Comparison of ENCODE assay signal across 16 cellular contexts in genomic region chr10:60828489-60828852, GRCh38. TPM values are rescaled to one million over a fixed set of nuclear protein-coding genes. Genes with fewer than 3 reads are reported as not detected.
DNase-seq lines count a peak whose midpoint lies in the region; ATAC-seq, FAIRE-seq and TF ChIP-seq lines count a peak whose summit lies in the region.
"Had no signal": no experiment of that assay in that cellular context is flagged by ENCODE, and none has a peak within 500 bp of the region (broad histone marks: within the 10 kb centered on the region; RNA-seq: fewer than 3 reads in every experiment).

No MANE protein-coding gene starts in this region.

- H3K9ac ChIP-seq in GM23248 (no peak overlapping the region), endothelial cell of umbilical vein (replicated peaks; ENCODE audit: extremely low read depth, insufficient read depth, low read length) (peak overlapping the region; percentile 86), endodermal cell (ENCODE audit: extremely low read depth, low read length, poor library complexity, severe bottlenecking) (no peak overlapping the region)

- no peaks in the 10 kb centered on the region for H3K27me3 Mint-ChIP-seq in endodermal cell (ENCODE audit: insufficient read depth)

- WGBS in GM23248 (ENCODE audit: low coverage in 1 of 2, low lambda C conversion rate in 2 of 2, missing lambda C conversion rate in 2 of 2), 2 experiments = 47 to 60% methylated on average over 1 of the region's 1 CpG
- WGBS in endodermal cell (ENCODE audit: insufficient coverage in 1 of 2, insufficient read length in 1 of 2), 2 experiments = 100% methylated on average over 1 of the region's 1 CpG

- no peak for TF ChIP-seq POLR2A in endothelial cell of umbilical vein (IDR thresholded peaks at IDR 0.05; ENCODE audit: low read depth, low read length)

- H3K27me3 ChIP-seq in GM23248 (replicated peaks; ENCODE audit: insufficient read depth) (no peaks in the 10 kb centered on the region), endothelial cell of umbilical vein (ENCODE audit: control insufficient read depth in 2 of 2, insufficient read depth in 2 of 2, low read length in 2 of 2) (no peaks in the 10 kb centered on the region), osteoblast (ENCODE audit: insufficient read depth, low read length) (no peaks in the 10 kb centered on the region), endodermal cell (ENCODE audit: control insufficient read depth, insufficient read depth, low read length, poor library complexity, severe bottlenecking) (no peaks in the 10 kb centered on the region)
- H3K27me3 ChIP-seq: gastroesophageal sphincter had no signal

- H3K36me3 Mint-ChIP-seq in endodermal cell (ENCODE audit: low read depth) = no peaks in the 10 kb centered on the region
- H3K36me3 Mint-ChIP-seq: stimulated activated naive B cell treated with anti-CD40 and anti-IgM and Interleukin-4, amounts not matched to agents 10 μg/mL and 1 μg/mL and 100 μg/mL, for 72 hours; T-cell had no signal

- no peaks in the 10 kb centered on the region for H3K9me1 ChIP-seq in endothelial cell of umbilical vein (replicated peaks; ENCODE audit: control insufficient read depth, extremely low read depth, insufficient read depth, low read length)

- TF ChIP-seq CTCF in endothelial cell of umbilical vein (IDR thresholded peaks at IDR 0.05; ENCODE audit: extremely low read depth in 1 of 2, insufficient read depth in 1 of 2, low read depth in 1 of 2, low read length in 2 of 2) (no peak), osteoblast (IDR thresholded peaks at IDR 0.05; ENCODE audit: extremely low read depth, low read depth, low read length) (no peak), endodermal cell (conservative IDR thresholded peaks at IDR 0.05) (no peak)

- in situ Hi-C loops in GM23248 (cut with MboI) = no loop called here

- H3K9me2 ChIP-seq in GM23248 (ENCODE audit: insufficient read depth) = no peaks in the 10 kb centered on the region

- no peak overlapping the region for H3K27ac Mint-ChIP-seq in endodermal cell
- H3K27ac Mint-ChIP-seq: stimulated activated naive B cell treated with anti-CD40 and anti-IgM and Interleukin-4, amounts not matched to agents 10 μg/mL and 1 μg/mL and 100 μg/mL, for 72 hours; T-cell had no signal

- H4K20me1 ChIP-seq in GM23248 (ENCODE audit: insufficient read depth) = no peaks in the 10 kb centered on the region
- H4K20me1 ChIP-seq in endothelial cell of umbilical vein (replicated peaks; ENCODE audit: control insufficient read depth, extremely low read depth, insufficient read depth, low read length) = no peaks in the 10 kb centered on the region
- no peaks in the 10 kb centered on the region for H4K20me1 ChIP-seq in osteoblast (ENCODE audit: insufficient read depth, low read length)

- H3K36me3 ChIP-seq in GM23248 (ENCODE audit: low read depth) (no peaks in the 10 kb centered on the region), endothelial cell of umbilical vein (ENCODE audit: control insufficient read depth in 2 of 2, extremely low read depth in 1 of 2, insufficient read depth in 2 of 2, low read length in 2 of 2) (no peaks in the 10 kb centered on the region), osteoblast (ENCODE audit: insufficient read depth, low read length) (no peaks in the 10 kb centered on the region), endodermal cell (ENCODE audit: control insufficient read depth, insufficient read depth, low read length) (no peaks in the 10 kb centered on the region)
- H3K36me3 ChIP-seq: gastroesophageal sphincter had no signal

- H3K9me3 Mint-ChIP-seq in endodermal cell = no peaks in the 10 kb centered on the region
- H3K9me3 Mint-ChIP-seq: stimulated activated naive B cell treated with anti-CD40 and anti-IgM and Interleukin-4, amounts not matched to agents 10 μg/mL and 1 μg/mL and 100 μg/mL, for 72 hours; T-cell had no signal

- no peaks in the 10 kb centered on the region for H3K79me2 ChIP-seq in GM23248 (ENCODE audit: insufficient read depth)
- no peaks in the 10 kb centered on the region for H3K79me2 ChIP-seq in endothelial cell of umbilical vein (ENCODE audit: control insufficient read depth, insufficient read depth, low read length)
- H3K79me2 ChIP-seq in osteoblast (ENCODE audit: insufficient read depth, low read length) = no peaks in the 10 kb centered on the region

- ATAC-seq in GM18861 (IDR thresholded peaks at IDR 0.05; ENCODE audit: unreplicated experiment) = no peak
- no peak for ATAC-seq in HG03571 (IDR thresholded peaks at IDR 0.05; ENCODE audit: unreplicated experiment)
- ATAC-seq: stimulated activated naive B cell treated with anti-CD40 and anti-IgM and Interleukin-4, amounts not matched to agents 10 μg/mL and 1 μg/mL and 100 μg/mL, for 72 hours; T-cell had no signal

- POLR2A ChIA-PET in endothelial cell of umbilical vein (lab: Charles Lee) = no interaction called here

- no peak overlapping the region for H3K4me3 Mint-ChIP-seq in endodermal cell
- H3K4me3 Mint-ChIP-seq: stimulated activated naive B cell treated with anti-CD40 and anti-IgM and Interleukin-4, amounts not matched to agents 10 μg/mL and 1 μg/mL and 100 μg/mL, for 72 hours; T-cell had no signal

- dilution Hi-C loops in endothelial cell of umbilical vein (cut with MboI; ENCODE audit: extremely low pct_ligation_motif_present, low sequenced_read_pairs) = no loop called here

- peak overlapping the region; percentile 33 for H3K27ac ChIP-seq in GM23248
- peak overlapping the region; percentile 98 for H3K27ac ChIP-seq in endothelial cell of umbilical vein (ENCODE audit: insufficient read depth, low read depth, low read length)
- H3K27ac ChIP-seq in osteoblast (ENCODE audit: low read depth, low read length) = peak overlapping the region; percentile 8
- H3K27ac ChIP-seq in endodermal cell (ENCODE audit: low read depth, low read length) = no peak overlapping the region
- H3K27ac ChIP-seq: gastroesophageal sphincter had no signal

- intact Hi-C loops in endothelial cell of umbilical vein (cut with micrococcal nuclease) = loop anchor here (1.0 to 5.0 kb wide), 9 partner anchors 18 to 1254 kb away; partner anchors contain the start of genes CDK1 and RHOBTB1

- H3K4me1 ChIP-seq in GM23248 (ENCODE audit: insufficient read depth) = peaks cover 15% of the 10 kb centered on the region
- H3K4me1 ChIP-seq in endothelial cell of umbilical vein (ENCODE audit: control insufficient read depth, extremely low read depth, insufficient read depth, low read length) = peaks cover 27% of the 10 kb centered on the region
- H3K4me1 ChIP-seq in osteoblast (ENCODE audit: insufficient read depth, low read length) = peaks cover 13% of the 10 kb centered on the region
- peaks cover 3% of the 10 kb centered on the region for H3K4me1 ChIP-seq in endodermal cell (ENCODE audit: control insufficient read depth, insufficient read depth, low read length)

- H3K4me3 ChIP-seq in GM23248 = no peak overlapping the region
- H3K4me3 ChIP-seq in endothelial cell of umbilical vein (replicated peaks in 1 of 3; ENCODE audit: insufficient read depth in 1 of 3, low read depth in 1 of 3, low read length in 3 of 3) = peak overlapping the region in 1 of 3 experiments; percentile 57
- no peak overlapping the region for H3K4me3 ChIP-seq in osteoblast (ENCODE audit: insufficient read depth, low read length)
- no peak overlapping the region for H3K4me3 ChIP-seq in endodermal cell (ENCODE audit: low read length)
- H3K4me3 ChIP-seq: gastroesophageal sphincter had no signal

- CTCF ChIA-PET in endothelial cell of umbilical vein (lab: Charles Lee) = interaction anchor here (1.0 to 2.5 kb wide), 6 partner anchors 8 to 1165 kb away, joined by 3 to 20 read pairs (median 5); no protein-coding TSS in a partner anchor

- FAIRE-seq in endothelial cell of umbilical vein (lab: Jason Lieb, UNC) = no peak
- no peak for FAIRE-seq in urothelium cell line (lab: Jason Lieb, UNC)
- FAIRE-seq: colon had no signal

- H3F3A ChIP-seq in GM23248 (ENCODE audit: insufficient read depth) = peaks cover 19% of the 10 kb centered on the region

- BruUV-seq in endothelial cell of umbilical vein (replicated peaks; lab: Mats Ljungman, UMichigan) = no TSS peak

- H2AFZ ChIP-seq in GM23248 (peak overlapping the region; percentile 1; the same call in 1 of the 2 replicates), endothelial cell of umbilical vein (ENCODE audit: low read depth, low read length) (peak overlapping the region; percentile 67), osteoblast (ENCODE audit: low read length) (no peak overlapping the region)

- H3K4me2 ChIP-seq in GM23248 (ENCODE audit: unreplicated experiment) (peak overlapping the region; percentile 65), endothelial cell of umbilical vein (ENCODE audit: insufficient read depth, low read length) (peak overlapping the region; percentile 87), osteoblast (ENCODE audit: insufficient read depth, low read length) (peak overlapping the region; percentile 2)

- peaks cover 2% of the 10 kb centered on the region for H3K4me1 Mint-ChIP-seq in endodermal cell
- H3K4me1 Mint-ChIP-seq: stimulated activated naive B cell treated with anti-CD40 and anti-IgM and Interleukin-4, amounts not matched to agents 10 μg/mL and 1 μg/mL and 100 μg/mL, for 72 hours; T-cell had no signal

- H3K9me3 ChIP-seq in GM23248 (ENCODE audit: low read depth) (no peaks in the 10 kb centered on the region), endothelial cell of umbilical vein (replicated peaks; ENCODE audit: control insufficient read depth, insufficient read depth, low read length) (no peaks in the 10 kb centered on the region), osteoblast (ENCODE audit: low read depth, low read length) (no peaks in the 10 kb centered on the region), endodermal cell (ENCODE audit: control insufficient read depth, low read length) (no peaks in the 10 kb centered on the region)
- H3K9me3 ChIP-seq: gastroesophageal sphincter had no signal

- DNase-seq in GM23248 (peak; percentile 52), RPMI7951 (ENCODE audit: low read depth) (peak; percentile 19), endothelial cell of umbilical vein (ENCODE audit: low read depth, low spot score) (peak; percentile 96), osteoblast (ENCODE audit: insufficient read length, low spot score, missing footprints) (no peak), urothelium cell line (ENCODE audit: low spot score) (no peak), endodermal cell (no peak)
- DNase-seq: activated CD4-positive, alpha-beta T cell treated with anti-CD3 and anti-CD28 coated beads, Interleukin-2, amount 50 U/mL, for 4 hours; activated effector memory CD4-positive, alpha-beta T cell treated with anti-CD3 and anti-CD28 coated beads, Interleukin-2, amount 50 U/mL, for 16 hours; NCI-H1417 treated with DMSO at 0.1 percent for 48 hours; NK-92 treated with Interleukin-12 subunit alpha and Interleukin-12 subunit beta, amount 100 ng/mL, for 24 hours; stimulated activated naive B cell treated with anti-CD40 and anti-IgM and Interleukin-4, amounts not matched to agents 10 μg/mL and 1 μg/mL and 100 μg/mL, for 72 hours; T-cell had no signal

RNA-seq across cellular contexts. Expression of gene CDK1, which starts 50.2 kb away (rescaled TPM):
- total RNA-seq in GM23248 (2014; rRNA removed; shearing (Covaris generic)) = 33.5 and 40.5 TPM in 2 replicates
- polyA plus RNA-seq in GM23248 (2016; fragmentation: Nextera tagmentation; extraction: Ambion mirVana) (38.4 and 43.2 TPM in 2 replicates), endothelial cell of umbilical vein (13.6 and 19.9 TPM in 2 replicates)
- 275 and 290 TPM in 2 replicates for total RNA-seq in RPMI7951 (2014; rRNA removed; shearing (Covaris generic))
- total RNA-seq in endothelial cell of umbilical vein (70.1 and 71.6 TPM in 2 replicates), osteoblast (5.8 and 6.5 TPM in 2 replicates), endodermal cell (100 to 1,000 TPM in 1 of 2 donors, 10 to 100 TPM in 1; 78.3 to 145 TPM)
- polyA plus RNA-seq in endothelial cell of umbilical vein (2011; cell fraction: cytosol; rRNA removed) = 30.1 and 32.7 TPM in 2 replicates
- 28.8 and 65.8 TPM in 2 replicates for polyA plus RNA-seq in endothelial cell of umbilical vein (2011; cell fraction: nucleus; rRNA removed)
- polyA plus RNA-seq in endothelial cell of umbilical vein (2012) = 30.5 and 57.9 TPM in 2 replicates
- 13.1 and 13.7 TPM in 2 replicates for polyA minus RNA-seq in endothelial cell of umbilical vein
- polyA minus RNA-seq in endothelial cell of umbilical vein (2011; cell fraction: cytosol; rRNA and poly(A)+ RNA removed) = 32.7 TPM
- polyA minus RNA-seq in endothelial cell of umbilical vein (2011; cell fraction: nucleus; rRNA and poly(A)+ RNA removed) = 18.4 and 41.8 TPM in 2 replicates
- polyA plus RNA-seq in endodermal cell (2013, experiment 1 of 2) = 182 TPM
- 182 TPM for polyA plus RNA-seq in endodermal cell (2013, experiment 2 of 2)

Comparison
In these comparisons a context has a peak if more than half of its experiments do, and no peak if none do; other contexts are left out.
1. DNase-seq: peak in GM23248 (single experiment), RPMI7951 (single experiment) and endothelial cell of umbilical vein (single experiment); none in osteoblast (single experiment), urothelium cell line (single experiment) and endodermal cell (single experiment).
2. H3K4me2 ChIP-seq: peak in every context shown above with its lines; median percentile 87 in endothelial cell of umbilical vein; 65 in GM23248; 2 in osteoblast.